8 cellular contexts compared by ENCODE assay signal in the genomic region with DNA sequence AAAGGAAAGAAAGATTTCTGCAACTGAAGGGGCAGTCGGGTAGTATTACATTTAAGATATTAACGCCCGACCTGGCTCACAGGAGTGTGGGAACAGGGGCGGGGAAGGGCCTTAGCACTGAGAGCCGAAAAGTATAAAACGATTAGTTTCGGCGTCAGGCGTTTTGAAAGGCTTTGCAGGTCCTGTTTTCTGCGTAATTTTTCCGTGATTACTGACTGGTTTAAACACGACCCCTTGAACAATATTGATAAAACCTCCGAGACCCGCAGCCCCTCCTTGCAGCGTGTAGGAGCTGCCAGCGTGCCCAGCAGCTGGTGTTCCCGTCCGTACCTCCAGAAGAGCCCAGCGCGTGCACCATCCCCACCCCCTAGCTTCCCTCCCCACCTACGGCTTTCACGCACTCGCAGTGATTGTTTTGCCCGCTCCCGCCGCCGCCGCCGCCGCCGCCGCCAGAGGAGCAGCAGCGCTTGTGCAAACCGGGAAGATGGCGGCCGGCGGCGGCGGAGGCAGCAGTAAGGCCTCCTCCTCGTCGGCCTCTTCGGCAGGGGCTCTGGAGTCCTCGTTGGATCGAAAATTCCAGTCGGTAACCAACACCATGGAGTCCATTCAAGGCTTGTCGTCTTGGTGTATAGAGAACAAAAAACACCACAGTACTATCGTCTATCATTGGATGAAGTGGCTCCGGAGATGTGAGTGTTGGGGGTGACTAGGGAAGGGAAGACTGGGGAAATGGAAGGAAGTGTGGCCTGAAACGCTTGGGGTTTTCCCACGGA. TPM values are rescaled to one million over a fixed set of nuclear protein-coding genes. Genes with fewer than 3 reads are reported as not detected.
A peak's percentile ranks its signal among the peaks of the same experiment; 100 is the strongest.
DNase-seq lines count a peak whose midpoint lies in the region; ATAC-seq and TF ChIP-seq lines count a peak whose summit lies in the region.

No MANE protein-coding gene starts in this region.

- ATAC-seq in GM18505 (IDR thresholded peaks at IDR 0.05; ENCODE audit: unreplicated experiment) = peak; percentile 23
- peak; percentile 10 for ATAC-seq in HG03457 (IDR thresholded peaks at IDR 0.05; ENCODE audit: unreplicated experiment)
- ATAC-seq in HG02610 (IDR thresholded peaks at IDR 0.05; ENCODE audit: unreplicated experiment) = no peak

- no peak for TF ChIP-seq CTCF in lower leg skin (IDR thresholded peaks at IDR 0.05)

- DNase-seq in NCI-H69 (lab: John Stamatoyannopoulos, UW) (peak; percentile 91), dermis blood vessel endothelial cell (peak; percentile 90), lower leg skin (ENCODE audit: low spot score in 2 of 2) (peak; percentile 64 to 95)
- peak; percentile 72 to 73 for DNase-seq in activated CD4-positive, alpha-beta T cell treated with anti-CD3 and anti-CD28 coated beads, Interleukin-2, amount 50 U/mL, for 4 hours
- peak; percentile 82 for DNase-seq in stimulated activated CD4-positive, alpha-beta T cell treated with anti-CD3 and anti-CD28 coated beads, Interleukin-4, amount 100 ng/mL, for 24 hours

- intact Hi-C loops in lower leg skin (cut with DNase I; ENCODE audit: low total_unique reads) = no loop called here

- H3K4me3 ChIP-seq in lower leg skin (ENCODE audit: low read depth, poor library complexity, severe bottlenecking) = peak overlapping the region; percentile 57

- TF ChIP-seq POLR2A in GM18505 (IDR thresholded peaks at IDR 0.05; ENCODE audit: borderline replicate concordance, extremely low read depth, insufficient read depth, insufficient read length) (peak; percentile 82), lower leg skin (IDR thresholded peaks at IDR 0.05) (no peak)

- 0 to 1% methylated on average over 44 to 48 of the region's 50 CpGs for WGBS in lower leg skin, 2 donors

RNA-seq across cellular contexts. Expression of a gene that starts 0.5 kb away (rescaled TPM):
- total RNA-seq in dermis blood vessel endothelial cell (7.8 and 10.2 TPM in 2 replicates), lower leg skin (10 to 100 TPM; 18.2 to 23.1 (median 21.1) TPM)

RNA-seq across cellular contexts. Expression of a gene that starts 43.1 kb away (rescaled TPM):
- 40.0 and 47.5 TPM in 2 replicates for total RNA-seq in dermis blood vessel endothelial cell
- total RNA-seq in lower leg skin = 10 to 100 TPM; 28.6 to 45.3 (median 38.1) TPM
